In the genomic region with DNA sequence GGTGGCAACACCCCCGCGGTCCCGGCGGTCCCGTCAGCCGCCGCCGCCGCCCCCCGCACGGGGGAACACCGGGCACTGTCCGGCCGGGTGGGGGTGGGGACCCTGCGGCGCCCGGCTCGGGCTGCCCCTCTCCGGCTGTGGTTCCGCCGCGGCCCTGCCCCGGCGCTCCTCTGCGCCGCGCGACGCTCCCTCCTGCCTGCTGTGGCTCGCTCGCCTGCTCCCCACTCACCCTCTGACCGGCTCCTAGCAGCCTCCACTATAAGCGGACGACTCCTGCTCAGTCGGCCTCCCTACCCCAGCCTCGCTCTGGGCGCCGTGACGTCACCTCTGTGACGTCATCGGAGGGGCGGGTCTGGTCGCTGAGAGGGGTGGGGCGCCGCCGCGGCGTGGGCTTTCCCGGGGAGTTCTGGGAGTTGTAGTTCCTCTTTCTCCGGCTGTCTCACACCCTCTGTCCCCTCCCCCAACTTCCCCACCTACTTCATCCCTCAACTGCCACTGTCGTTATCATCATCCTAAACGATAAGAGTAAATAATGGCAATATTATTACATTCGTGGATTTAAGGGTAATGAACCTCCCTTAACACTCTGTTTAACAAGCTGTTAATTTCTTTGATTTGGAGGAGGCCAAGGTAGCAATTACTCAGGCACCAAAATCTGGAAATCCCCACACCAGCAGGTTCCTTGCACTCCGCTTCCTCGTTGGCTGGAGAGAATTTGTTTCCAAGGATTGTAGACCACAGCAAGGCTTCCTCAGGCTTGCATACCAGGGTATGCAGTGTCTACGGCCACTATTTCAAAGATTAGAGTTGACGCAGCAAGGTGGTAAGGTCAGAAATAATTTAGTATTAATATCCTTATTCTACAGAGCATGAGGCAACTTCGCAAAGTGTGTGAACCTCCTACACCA, we compare ENCODE assay signal across 7 cellular contexts. TPM values are rescaled to one million over a fixed set of nuclear protein-coding genes. Genes with fewer than 3 reads are reported as not detected.
DNase-seq lines count a peak whose midpoint lies in the region; ATAC-seq, FAIRE-seq and TF ChIP-seq lines count a peak whose summit lies in the region.

A gene (minus strand): TSS at position 308 of the 908 bp plus-strand sequence. CDS start 405 bp downstream, outside the sequence.

- H3K79me2 ChIP-seq in K562 (ENCODE audit: control insufficient read depth, insufficient read depth, low read length), result peaks cover 21% of the 10 kb centered on the region

- peak; percentile 73 for TF ChIP-seq POLR2A in K562 (conservative IDR thresholded peaks at IDR 0.05)
- TF ChIP-seq POLR2A in sigmoid colon (IDR thresholded peaks at IDR 0.05), result peak; percentile 91 to 92

- ATAC-seq in HG02981 (IDR thresholded peaks at IDR 0.05; ENCODE audit: unreplicated experiment) (peak; percentile 65), K562 (peak; percentile 80)

- in situ Hi-C loops in K562 (cut with MboI), result no loop called here

- H3K27me3 ChIP-seq in K562 (ENCODE audit: control insufficient read depth in 2 of 2, insufficient read depth in 2 of 2, low read length in 2 of 2) (no peaks in the 10 kb centered on the region), sigmoid colon (no peaks in the 10 kb centered on the region)

- H3K9ac ChIP-seq in K562 (ENCODE audit: insufficient read depth in 1 of 2, low read depth in 2 of 2, low read length in 2 of 2), result peak within 1 kb of the TSS; percentile 78 to 96

- intact Hi-C loops in K562 (cut with micrococcal nuclease) (loop anchor here (5.0 kb wide), 1 partner anchor 106 kb away; no protein-coding TSS in a partner anchor), sigmoid colon (cut with DNase I) (loop anchor here (2.0 to 5.0 kb wide), 2 partner anchors 76 to 122 kb away; no protein-coding TSS in a partner anchor)

- DNase-seq in GM18507 (ENCODE audit: extremely low spot score, insufficient read length, low read depth) (peak; percentile 91), NCI-H2107 (lab: John Stamatoyannopoulos, UW) (peak; percentile 77), K562 (ENCODE audit: extremely low read depth in 1 of 4, low spot score in 3 of 4) (peak; percentile 98 to 99 (median 99)), iPS DF 4.7 (ENCODE audit: extremely low read depth, low spot score) (peak; percentile 68), sigmoid colon (peak; percentile 96)

- WGBS in K562 (ENCODE audit: insufficient coverage, low coverage, missing lambda C conversion rate), result 6% methylated on average over 51 of the region's 58 CpGs
- 6% methylated on average over 58 of the region's 58 CpGs for WGBS in sigmoid colon, 2 donors

- FAIRE-seq in GM18507 (lab: Jason Lieb, UNC) (peak; percentile 92), TTC549 (lab: Jason Lieb, UNC) (peak; percentile 23), K562 (lab: Jason Lieb, UNC) (peak; percentile 89)

- no TSS peak for BruUV-seq in K562 (replicated peaks; lab: Mats Ljungman, UMichigan)

- POLR2A ChIA-PET in K562 (lab: Yijun Ruan, JAX), result interaction anchor here (1.0 to 1.4 kb wide), 2 partner anchors 29 to 59 kb away, joined by 3 to 4 read pairs; no protein-coding TSS in a partner anchor

- CTCF ChIA-PET in K562 (lab: Yijun Ruan, JAX; ENCODE audit: low intra/inter-chr PET ratio), result no interaction called here

- peaks cover 4% of the 10 kb centered on the region; the same call in 1 of the 2 replicates for H4K20me1 ChIP-seq in K562 (replicated peaks; ENCODE audit: control insufficient read depth, insufficient read depth, low read length)

- H3K4me2 ChIP-seq in K562 (ENCODE audit: insufficient read depth, low read length), result peak within 1 kb of the TSS; percentile 87

- H3K36me3 ChIP-seq in K562 (ENCODE audit: control insufficient read depth, insufficient read depth, low read length) (no peaks in the 10 kb centered on the region), sigmoid colon (no peaks in the 10 kb centered on the region)

- TF ChIP-seq CTCF in K562 (IDR thresholded peaks at IDR 0.05 in 2 of 3, conservative IDR thresholded peaks at IDR 0.05 in 1 of 3; ENCODE audit: insufficient read depth in 2 of 3, low read depth in 1 of 3, low read length in 3 of 3), result peak in 1 of 3 experiments; percentile 21; a peak in 1 of 6 replicates
- no peak for TF ChIP-seq CTCF in sigmoid colon (IDR thresholded peaks at IDR 0.05)

- H3K4me3 ChIP-seq in K562 (peak within 1 kb of the TSS; percentile 69), sigmoid colon (peak within 1 kb of the TSS; percentile 86 to 98 (median 92))

- H3K9me1 ChIP-seq in K562 (ENCODE audit: control insufficient read depth, insufficient read depth, low read length), result no peaks in the 10 kb centered on the region

- H3K4me1 ChIP-seq in K562 (replicated peaks in 1 of 2; ENCODE audit: control insufficient read depth in 2 of 2, insufficient read depth in 2 of 2, low read length in 2 of 2), result peaks cover 45 to 53% of the 10 kb centered on the region in 2 experiments
- peaks cover 0 to 27% (median 20%) of the 10 kb centered on the region in 4 donors for H3K4me1 ChIP-seq in sigmoid colon

- TF ChIP-seq EP300 in K562 (IDR thresholded peaks at IDR 0.05; ENCODE audit: low read length) (no peak; the same call in 1 of the 2 replicates), sigmoid colon (IDR thresholded peaks at IDR 0.05) (no peak)

- peak within 1 kb of the TSS; percentile 84 for H2AFZ ChIP-seq in K562 (ENCODE audit: low read depth, low read length)

- peak in 1 of 2 experiments; percentile 12; a peak in 1 of 4 replicates for TF ChIP-seq RAD21 in K562 (CRISPR knock-in tag; conservative IDR thresholded peaks at IDR 0.05 in 1 of 2, IDR thresholded peaks at IDR 0.05 in 1 of 2)

- H3K9me3 ChIP-seq in K562 (replicated peaks; ENCODE audit: control insufficient read depth, insufficient read depth, low read depth, low read length) (no peaks in the 10 kb centered on the region), sigmoid colon (no peaks in the 10 kb centered on the region)

- H3K27ac ChIP-seq in K562 (ENCODE audit: extremely low read depth, low read depth, low read length) (peak within 1 kb of the TSS; percentile 74), sigmoid colon (peak within 1 kb of the TSS; percentile 96 to 97 (median 96))

TF ChIP-seq in K562, 482 proteins besides CTCF, POLR2A, EP300 and RAD21 (continues in another document):
- TF ChIP-seq, protein P1, sequence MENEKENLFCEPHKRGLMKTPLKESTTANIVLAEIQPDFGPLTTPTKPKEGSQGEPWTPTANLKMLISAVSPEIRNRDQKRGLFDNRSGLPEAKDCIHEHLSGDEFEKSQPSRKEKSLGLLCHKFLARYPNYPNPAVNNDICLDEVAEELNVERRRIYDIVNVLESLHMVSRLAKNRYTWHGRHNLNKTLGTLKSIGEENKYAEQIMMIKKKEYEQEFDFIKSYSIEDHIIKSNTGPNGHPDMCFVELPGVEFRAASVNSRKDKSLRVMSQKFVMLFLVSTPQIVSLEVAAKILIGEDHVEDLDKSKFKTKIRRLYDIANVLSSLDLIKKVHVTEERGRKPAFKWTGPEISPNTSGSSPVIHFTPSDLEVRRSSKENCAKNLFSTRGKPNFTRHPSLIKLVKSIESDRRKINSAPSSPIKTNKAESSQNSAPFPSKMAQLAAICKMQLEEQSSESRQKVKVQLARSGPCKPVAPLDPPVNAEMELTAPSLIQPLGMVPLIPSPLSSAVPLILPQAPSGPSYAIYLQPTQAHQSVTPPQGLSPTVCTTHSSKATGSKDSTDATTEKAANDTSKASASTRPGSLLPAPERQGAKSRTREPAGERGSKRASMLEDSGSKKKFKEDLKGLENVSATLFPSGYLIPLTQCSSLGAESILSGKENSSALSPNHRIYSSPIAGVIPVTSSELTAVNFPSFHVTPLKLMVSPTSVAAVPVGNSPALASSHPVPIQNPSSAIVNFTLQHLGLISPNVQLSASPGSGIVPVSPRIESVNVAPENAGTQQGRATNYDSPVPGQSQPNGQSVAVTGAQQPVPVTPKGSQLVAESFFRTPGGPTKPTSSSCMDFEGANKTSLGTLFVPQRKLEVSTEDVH (IDR thresholded peaks at IDR 0.05; ENCODE audit: low read depth, partially characterized antibody), result peak; percentile 77

RNA-seq across cellular contexts. Expression of the gene that starts here (rescaled TPM):
- 23.3 and 70.3 TPM in 2 replicates for total RNA-seq in K562 (2011; cell fraction: chromatin; rRNA removed; ENCODE audit: low replicate concordance)
- 13.7 and 16.4 TPM in 2 replicates for total RNA-seq in K562 (2011; cell fraction: nucleolus; rRNA removed)
- 40.1 and 56.7 TPM in 2 replicates for total RNA-seq in K562 (2011; cell fraction: nucleoplasm; rRNA removed)
- total RNA-seq in K562 (2014; rRNA removed), result 11.2 and 13.1 TPM in 2 replicates
- total RNA-seq in K562 (2014; rRNA removed; fragmentation: Illumina TruSeq; extraction: Trizol), result 15.6 and 16.5 TPM in 2 replicates
- 10.3 and 13.3 TPM in 2 replicates for total RNA-seq in K562 (2015; rRNA removed; fragmentation: Illumina TruSeq; extraction: Trizol)
- 16.0 and 17.4 TPM in 2 replicates for total RNA-seq in K562 (2021)
- 29.9 and 33.0 TPM in 2 replicates for polyA plus RNA-seq in K562 (2011; rRNA removed)
- polyA plus RNA-seq in K562 (2011; cell fraction: cytosol; rRNA removed), result 6.9 and 18.2 TPM in 2 replicates
- 16.9 and 27.8 TPM in 2 replicates for polyA plus RNA-seq in K562 (2011; cell fraction: nucleus; rRNA removed)
- polyA plus RNA-seq in K562 (2012), result 17.7 and 29.7 TPM in 2 replicates
- 16.1 and 28.2 TPM in 2 replicates for polyA plus RNA-seq in K562 (2014; fragmentation: Illumina TruSeq; extraction: Trizol)
- polyA plus RNA-seq in K562 (2014; fragmentation: Nextera tagmentation; extraction: Ambion mirVana), result 1 to 10 TPM; 6.3 to 6.9 TPM
- 12.3 and 13.3 TPM in 2 replicates for polyA plus RNA-seq in K562 (2014; rRNA removed)
- 20.2 and 30.7 TPM in 2 replicates for polyA minus RNA-seq in K562 (2011; rRNA and poly(A)+ RNA removed)
- polyA minus RNA-seq in K562 (2011; cell fraction: cytosol; rRNA and poly(A)+ RNA removed), result 13.4 and 13.8 TPM in 2 replicates
- polyA minus RNA-seq in K562 (2011; cell fraction: nucleus; rRNA and poly(A)+ RNA removed), result 7.0 and 16.1 TPM in 2 replicates
- 10 to 100 TPM; 68.8 to 99.7 (median 79.1) TPM for total RNA-seq in sigmoid colon
- 10 to 100 TPM; 20.4 to 25.7 (median 21.3) TPM for polyA plus RNA-seq in sigmoid colon

Comparison
In these comparisons a context has a peak if more than half of its experiments do, and no peak if none do; other contexts are left out.
1. Peak in every context shown above with its lines: DNase-seq, ATAC-seq, H3K4me3 ChIP-seq and H3K27ac ChIP-seq.